In the genomic region with DNA sequence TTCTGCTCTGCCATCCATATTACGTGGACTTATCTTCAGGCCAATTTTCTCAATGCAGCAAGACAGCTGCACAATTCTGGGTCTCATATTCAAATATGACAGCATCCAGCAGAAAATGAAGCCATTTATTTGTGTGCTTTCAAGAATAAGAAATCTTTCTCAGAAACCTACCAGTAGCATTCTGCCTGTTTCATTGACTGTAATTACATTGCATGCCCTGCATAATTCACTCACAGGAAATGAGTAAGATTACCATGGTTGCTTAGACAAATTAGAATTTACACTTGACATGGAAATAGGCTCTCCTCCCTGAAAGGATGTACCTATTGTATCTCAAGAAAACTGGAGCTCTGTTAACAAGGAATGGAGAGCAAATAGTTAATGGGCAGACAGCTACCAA, we compare ENCODE assay signal across 25 cellular contexts.
DNase-seq lines count a peak whose midpoint lies in the region; ATAC-seq and TF ChIP-seq lines count a peak whose summit lies in the region.
"Had no signal": no experiment of that assay in that cellular context is flagged by ENCODE, and none has a peak within 500 bp of the region (broad histone marks: within the 10 kb centered on the region; RNA-seq: fewer than 3 reads in every experiment).

No MANE protein-coding gene starts in this region.

- peaks cover 70% of the 10 kb centered on the region for H3K4me1 Mint-ChIP-seq in osteocyte (ENCODE audit: unreplicated experiment)
- H3K4me1 Mint-ChIP-seq in activated CD8-positive, alpha-beta T cell treated with anti-CD3 and anti-CD28 coated beads, Interleukin-2, amount 10 ng/mL, durations not matched to agents 7 days and 5 days (ENCODE audit: low read depth), result no peaks in the 10 kb centered on the region
- H3K4me1 Mint-ChIP-seq: H9 had no signal

- CTCF ChIA-PET in activated CD8-positive, alpha-beta T cell treated with anti-CD3 and anti-CD28 coated beads, Interleukin-2, amount 10 ng/mL, durations not matched to agents 7 days and 5 days (lab: Charles Lee), result no interaction called here

- TF ChIP-seq CTCF in AG10803 (conservative IDR thresholded peaks at IDR 0.05; ENCODE audit: low read length), result no peak
- TF ChIP-seq CTCF in osteocyte (IDR thresholded peaks at IDR 0.05), result no peak
- TF ChIP-seq CTCF in MM.1S (IDR thresholded peaks at IDR 0.05; ENCODE audit: low read length), result no peak

- no peaks in the 10 kb centered on the region for H3K36me3 ChIP-seq in MM.1S (replicated peaks; ENCODE audit: insufficient read depth, low read length)
- H3K36me3 ChIP-seq: lower lobe of right lung, right atrium auricular region, suprapubic skin had no signal

- H2AFZ ChIP-seq in MM.1S (ENCODE audit: low read length), result no peak overlapping the region

- peak overlapping the region; percentile 90 for H3K27ac Mint-ChIP-seq in osteocyte (ENCODE audit: unreplicated experiment)
- no peak overlapping the region for H3K27ac Mint-ChIP-seq in activated CD8-positive, alpha-beta T cell treated with anti-CD3 and anti-CD28 coated beads, Interleukin-2, amount 10 ng/mL, durations not matched to agents 7 days and 5 days
- H3K27ac Mint-ChIP-seq: H9, WTC11 had no signal

- H3K9ac ChIP-seq in MM.1S (ENCODE audit: low read length), result no peak overlapping the region

- no peaks in the 10 kb centered on the region for H3K79me2 ChIP-seq in MM.1S (ENCODE audit: low read length)

- POLR2A ChIA-PET in activated CD8-positive, alpha-beta T cell treated with anti-CD3 and anti-CD28 coated beads, Interleukin-2, amount 10 ng/mL, durations not matched to agents 7 days and 5 days (lab: Charles Lee), result no interaction called here

- H4K20me1 ChIP-seq in MM.1S (ENCODE audit: insufficient read depth, low read length), result no peaks in the 10 kb centered on the region

- H3K4me1 ChIP-seq in MM.1S (ENCODE audit: low read length), result no peaks in the 10 kb centered on the region
- H3K4me1 ChIP-seq: lower lobe of right lung, suprapubic skin had no signal

- no peaks in the 10 kb centered on the region for H3K9me2 ChIP-seq in MM.1S (replicated peaks; ENCODE audit: insufficient read depth, low read length)

- H3K4me3 ChIP-seq in AG10803 (ENCODE audit: low read length), result no peak overlapping the region
- no peak overlapping the region for H3K4me3 ChIP-seq in MM.1S (ENCODE audit: low read length)
- H3K4me3 ChIP-seq: lower lobe of right lung, right atrium auricular region, suprapubic skin had no signal

- H3K9me3 Mint-ChIP-seq in osteocyte (ENCODE audit: unreplicated experiment), result peaks cover 5% of the 10 kb centered on the region
- no peaks in the 10 kb centered on the region for H3K9me3 Mint-ChIP-seq in activated CD8-positive, alpha-beta T cell treated with anti-CD3 and anti-CD28 coated beads, Interleukin-2, amount 10 ng/mL, durations not matched to agents 7 days and 5 days (ENCODE audit: insufficient read depth)

- H3K4me2 ChIP-seq in MM.1S (ENCODE audit: low read depth, low read length), result no peak overlapping the region

- ATAC-seq in activated CD8-positive, alpha-beta T cell treated with anti-CD3 and anti-CD28 coated beads, Interleukin-2, amount 10 ng/mL, durations not matched to agents 7 days and 5 days, result no peak
- no peak for ATAC-seq in GM21717 (IDR thresholded peaks at IDR 0.05; ENCODE audit: unreplicated experiment)
- ATAC-seq: lower lobe of right lung, SK-N-SH treated with all-trans-retinoic acid at 6 μM for 48 hours, WTC11 had no signal

- H3K36me3 Mint-ChIP-seq in osteocyte (ENCODE audit: unreplicated experiment), result peaks cover 9% of the 10 kb centered on the region
- no peaks in the 10 kb centered on the region for H3K36me3 Mint-ChIP-seq in activated CD8-positive, alpha-beta T cell treated with anti-CD3 and anti-CD28 coated beads, Interleukin-2, amount 10 ng/mL, durations not matched to agents 7 days and 5 days (ENCODE audit: low read depth)

- no peaks in the 10 kb centered on the region for H3F3A ChIP-seq in MM.1S (ENCODE audit: insufficient read depth, low read length)

- no peaks in the 10 kb centered on the region for H3K9me3 ChIP-seq in MM.1S (replicated peaks; ENCODE audit: insufficient read depth, low read length)
- H3K9me3 ChIP-seq: lower lobe of right lung, suprapubic skin had no signal

- DNase-seq in AG10803 (ENCODE audit: low read depth), result peak; percentile 57
- peak; percentile 81 for DNase-seq in M059J (ENCODE audit: low read depth)
- DNase-seq in dermis blood vessel endothelial cell, result peak; percentile 53
- DNase-seq in osteocyte (ENCODE audit: extremely low spot score, unreplicated experiment), result no peak
- no peak for DNase-seq in activated CD8-positive, alpha-beta T cell treated with anti-CD3 and anti-CD28 coated beads, Interleukin-2, amount 10 ng/mL, durations not matched to agents 7 days and 5 days
- no peak for DNase-seq in mucosa of gallbladder (ENCODE audit: low spot score)
- no peak for DNase-seq in MM.1S
- DNase-seq: activated CD4-positive, alpha-beta T cell treated with anti-CD3 and anti-CD28 coated beads, Interleukin-2, amount 50 U/mL, for 48 hours; activated naive CD4-positive, alpha-beta T cell; activated T-cell treated with anti-CD3 and anti-CD28 coated beads for 4 hours; GF-D8; H9; hippocampal formation; Kasumi-1; lower lobe of right lung; NCI-H1417 treated with DMSO at 0.1 percent for 48 hours; NCI-H510A treated with DMSO at 0.1 percent for 48 hours; nucleus accumbens; RPMI8226 had no signal

- H3K27me3 ChIP-seq in MM.1S (replicated peaks; ENCODE audit: insufficient read depth, low read length), result no peaks in the 10 kb centered on the region
- H3K27me3 ChIP-seq: right atrium auricular region, suprapubic skin had no signal

- H3K27ac ChIP-seq in MM.1S (ENCODE audit: low read length), result no peak overlapping the region
- H3K27ac ChIP-seq: C4-2B, lower lobe of right lung, suprapubic skin had no signal

- no peak overlapping the region for H3K4me3 Mint-ChIP-seq in osteocyte (ENCODE audit: unreplicated experiment)
- no peak overlapping the region for H3K4me3 Mint-ChIP-seq in activated CD8-positive, alpha-beta T cell treated with anti-CD3 and anti-CD28 coated beads, Interleukin-2, amount 10 ng/mL, durations not matched to agents 7 days and 5 days
- H3K4me3 Mint-ChIP-seq: H9, WTC11 had no signal

- H3K27me3 Mint-ChIP-seq in osteocyte (ENCODE audit: unreplicated experiment), result no peaks in the 10 kb centered on the region
- no peaks in the 10 kb centered on the region for H3K27me3 Mint-ChIP-seq in activated CD8-positive, alpha-beta T cell treated with anti-CD3 and anti-CD28 coated beads, Interleukin-2, amount 10 ng/mL, durations not matched to agents 7 days and 5 days (ENCODE audit: low read depth)

Comparison
In these comparisons a context has a peak if more than half of its experiments do, and no peak if none do; other contexts are left out.
1. DNase-seq: peak in AG10803 (single experiment), M059J (single experiment) and dermis blood vessel endothelial cell (single experiment); none in osteocyte (single experiment), activated CD8-positive, alpha-beta T cell treated with anti-CD3 and anti-CD28 coated beads, Interleukin-2, amount 10 ng/mL, durations not matched to agents 7 days and 5 days (single experiment), mucosa of gallbladder (single experiment) and MM.1S (single experiment).